ENCODE assay signal across 16 cellular contexts in the genomic region with DNA sequence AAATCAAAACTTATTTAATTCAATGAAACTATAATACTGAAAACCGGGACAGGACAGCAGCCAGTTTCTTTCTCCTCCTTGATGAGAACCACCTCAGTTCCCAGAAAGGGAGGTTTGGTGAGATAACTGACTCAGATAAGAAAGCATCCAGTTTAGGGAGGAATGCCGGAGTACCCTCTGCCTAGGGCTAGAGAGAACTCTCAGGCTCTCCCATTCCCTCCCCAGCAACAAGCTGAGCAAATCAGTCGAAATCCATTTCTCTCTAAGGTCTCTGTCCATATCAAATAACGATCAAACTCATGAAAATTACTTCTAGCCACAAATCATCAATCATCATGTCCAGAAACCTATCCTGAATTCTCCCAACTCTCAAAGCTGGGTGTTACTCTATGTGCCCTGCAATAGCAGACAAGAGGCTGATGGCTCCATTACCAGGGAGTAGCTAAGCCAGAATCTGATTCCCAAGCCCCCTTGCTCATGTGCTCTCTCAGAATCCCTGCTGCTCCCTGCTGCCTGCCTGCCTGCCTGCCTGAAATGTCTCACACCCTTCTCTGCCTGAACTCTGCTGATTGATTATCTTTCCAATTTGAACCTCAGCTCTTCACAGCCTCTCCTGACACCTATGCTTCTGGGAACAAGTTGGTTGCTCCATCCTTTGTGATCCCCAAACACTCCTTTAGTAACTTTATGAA. TPM values are rescaled to one million over a fixed set of nuclear protein-coding genes. Genes with fewer than 3 reads are reported as not detected.
DNase-seq lines count a peak whose midpoint lies in the region; ATAC-seq, FAIRE-seq and TF ChIP-seq lines count a peak whose summit lies in the region.
"Had no signal": no experiment of that assay in that cellular context is flagged by ENCODE, and none has a peak within 500 bp of the region (broad histone marks: within the 10 kb centered on the region; RNA-seq: fewer than 3 reads in every experiment).

No MANE protein-coding gene starts in this region.

- peak overlapping the region; percentile 52 for H3K4me2 ChIP-seq in neural progenitor cell

- H2AFZ ChIP-seq in neural progenitor cell (replicated peaks), result no peak overlapping the region

- H3K27me3 ChIP-seq in HUES48 (ENCODE audit: control insufficient read depth, insufficient read depth, low read length) (no peaks in the 10 kb centered on the region), neural progenitor cell (no peaks in the 10 kb centered on the region)
- H3K27me3 ChIP-seq: dorsolateral prefrontal cortex had no signal

- peaks cover 6% of the 10 kb centered on the region for H4K20me1 ChIP-seq in neural progenitor cell (ENCODE audit: low read depth)

- H3K9ac ChIP-seq in HUES48 (ENCODE audit: low read depth, low read length) (peak overlapping the region; percentile 31), neural progenitor cell (no peak overlapping the region)

- peaks cover 24% of the 10 kb centered on the region for H3K79me2 ChIP-seq in neural progenitor cell (ENCODE audit: low read depth)

- FAIRE-seq in frontal cortex (lab: Jason Lieb, UNC), result no peak
- FAIRE-seq: G401.6 had no signal

- H3K9me3 Mint-ChIP-seq in T-helper 1 cell treated with Interleukin-12 subunit alpha and Interleukin-12 subunit beta and Interleukin-4 antibody, amounts not matched to agents 30 μg/mL and 1 μg/mL, for 36 hours, result no peaks in the 10 kb centered on the region
- H3K9me3 Mint-ChIP-seq in neural progenitor cell, result no peaks in the 10 kb centered on the region
- H3K9me3 Mint-ChIP-seq: naive thymus-derived CD8-positive, alpha-beta T cell had no signal

- H3K9me3 ChIP-seq in HUES48 (ENCODE audit: control insufficient read depth, insufficient read depth, low read length) (no peaks in the 10 kb centered on the region), neural progenitor cell (ENCODE audit: low read depth) (no peaks in the 10 kb centered on the region)

- H3K27me3 Mint-ChIP-seq in T-helper 1 cell treated with Interleukin-12 subunit alpha and Interleukin-12 subunit beta and Interleukin-4 antibody, amounts not matched to agents 30 μg/mL and 1 μg/mL, for 36 hours (ENCODE audit: low read depth), result no peaks in the 10 kb centered on the region
- peaks cover 2% of the 10 kb centered on the region for H3K27me3 Mint-ChIP-seq in neural progenitor cell (ENCODE audit: insufficient read depth, low read depth)
- H3K27me3 Mint-ChIP-seq: naive thymus-derived CD8-positive, alpha-beta T cell had no signal

- H3K36me3 Mint-ChIP-seq in T-helper 1 cell treated with Interleukin-12 subunit alpha and Interleukin-12 subunit beta and Interleukin-4 antibody, amounts not matched to agents 30 μg/mL and 1 μg/mL, for 36 hours (ENCODE audit: low read depth), result peaks cover 37% of the 10 kb centered on the region
- peaks cover 8% of the 10 kb centered on the region for H3K36me3 Mint-ChIP-seq in neural progenitor cell

- H3K36me3 ChIP-seq in HUES48 (ENCODE audit: control insufficient read depth, insufficient read depth, low read length), result peaks cover 42% of the 10 kb centered on the region
- no peaks in the 10 kb centered on the region for H3K36me3 ChIP-seq in neural progenitor cell

- H3K27ac Mint-ChIP-seq in T-helper 1 cell treated with Interleukin-12 subunit alpha and Interleukin-12 subunit beta and Interleukin-4 antibody, amounts not matched to agents 30 μg/mL and 1 μg/mL, for 36 hours, result peak overlapping the region; percentile 45
- no peak overlapping the region for H3K27ac Mint-ChIP-seq in neural progenitor cell
- H3K27ac Mint-ChIP-seq: naive thymus-derived CD8-positive, alpha-beta T cell had no signal

- TF ChIP-seq CTCF in choroid plexus epithelial cell (conservative IDR thresholded peaks at IDR 0.05; ENCODE audit: low read depth, low read length) (no peak), neural progenitor cell (IDR thresholded peaks at IDR 0.05) (no peak)

- DNase-seq in T-helper 1 cell, result no peak
- no peak for DNase-seq in choroid plexus epithelial cell (ENCODE audit: low read depth)
- peak; percentile 59 for DNase-seq in neural progenitor cell (ENCODE audit: low spot score)
- DNase-seq in frontal cortex (ENCODE audit: low spot score in 2 of 2), result no peak
- DNase-seq in superior temporal gyrus (ENCODE audit: extremely low spot score), result no peak
- DNase-seq: dorsolateral prefrontal cortex; hypothalamus; MV-4-11; naive thymus-derived CD8-positive, alpha-beta T cell; substantia nigra had no signal

- peaks cover 54% of the 10 kb centered on the region for H3K4me1 Mint-ChIP-seq in T-helper 1 cell treated with Interleukin-12 subunit alpha and Interleukin-12 subunit beta and Interleukin-4 antibody, amounts not matched to agents 30 μg/mL and 1 μg/mL, for 36 hours (ENCODE audit: low read depth)
- H3K4me1 Mint-ChIP-seq in neural progenitor cell, result peaks cover 34% of the 10 kb centered on the region

- peaks cover 39% of the 10 kb centered on the region for H3K4me1 ChIP-seq in HUES48 (ENCODE audit: control insufficient read depth, insufficient read depth, low read length)
- H3K4me1 ChIP-seq in neural progenitor cell, result peaks cover 28% of the 10 kb centered on the region

- H3F3A ChIP-seq in neural progenitor cell (ENCODE audit: low read depth), result peaks cover 42% of the 10 kb centered on the region

- H3K27ac ChIP-seq in HUES48 (ENCODE audit: low read depth, low read length) (peak overlapping the region; percentile 92), neural progenitor cell (no peak overlapping the region)

- peak overlapping the region; percentile 51 for H3K4me3 Mint-ChIP-seq in T-helper 1 cell treated with Interleukin-12 subunit alpha and Interleukin-12 subunit beta and Interleukin-4 antibody, amounts not matched to agents 30 μg/mL and 1 μg/mL, for 36 hours
- H3K4me3 Mint-ChIP-seq in neural progenitor cell, result no peak overlapping the region

- no peak for ATAC-seq in HG03175 (IDR thresholded peaks at IDR 0.05; ENCODE audit: unreplicated experiment)
- ATAC-seq: naive thymus-derived CD8-positive, alpha-beta T cell had no signal

- 0 out of 2 replicates have a peak overlapping the region, but pooled peaks have one; percentile 17 for H3K4me3 ChIP-seq in HUES48 (ENCODE audit: low read depth, low read length)
- H3K4me3 ChIP-seq in choroid plexus epithelial cell (ENCODE audit: low read depth, low read length), result peak overlapping the region; percentile 1
- H3K4me3 ChIP-seq in neural progenitor cell, result no peak overlapping the region

RNA-seq across cellular contexts. Expression of a gene that starts 3.8 kb away (rescaled TPM):
- 4.9 and 13.6 TPM in 2 replicates for total RNA-seq in neural progenitor cell (ENCODE audit: low replicate concordance)
- 15.5 TPM for total RNA-seq in frontal cortex

RNA-seq across cellular contexts. Expression of a gene that starts 49.4 kb away (rescaled TPM):
- total RNA-seq in neural progenitor cell (ENCODE audit: low replicate concordance) (not detected in 2 replicates), frontal cortex (not detected)
- total RNA-seq: A172; naive thymus-derived CD8-positive, alpha-beta T cell; T-helper 1 cell treated with Interleukin-12 subunit alpha and Interleukin-12 subunit beta and Interleukin-4 antibody, amounts not matched to agents 30 ng/mL and 1 ng/mL, for 36 hours had no signal
